ENCODE assay signal across 1 cellular context in genomic region chr5:141343242-141343952, GRCh38.
A peak's percentile ranks its signal among the peaks of the same experiment; 100 is the strongest.
TF ChIP-seq lines count a peak whose summit lies in the region.

TSS of gene PCDHGA3 (plus strand) at chr5:141343829. CDS start at chr5:141344034, 205 bp downstream.

TF ChIP-seq in H1, 55 proteins besides CTCF, POLR2A, EP300 and RAD21 (continued from another document):
- TF ChIP-seq YY1 (IDR thresholded peaks at IDR 0.05; ENCODE audit: low read depth, low read length): peak; percentile 83
- TF ChIP-seq HDAC6 (IDR thresholded peaks at IDR 0.05; ENCODE audit: low read depth, low read length): no peak
